Comparison of ENCODE assay signal across 22 cellular contexts in genomic region chr13:93416943-93417342, GRCh38.
"Had no signal": no experiment of that assay in that cellular context is flagged by ENCODE, and none has a peak within 500 bp of the region (broad histone marks: within the 10 kb centered on the region; RNA-seq: fewer than 3 reads in every experiment).

No MANE protein-coding gene starts in this region.

- H3K4me1 Mint-ChIP-seq: activated CD4-positive, alpha-beta T cell treated with anti-CD3 and anti-CD28 coated beads for 36 hours; activated T-helper 17 cell treated with anti-CD3 and anti-CD28 coated beads, Interleukin-2, amount 50 U/mL, for 72 hours; naive thymus-derived CD4-positive, alpha-beta T cell had no signal

- H3K9me3 Mint-ChIP-seq: activated T-cell treated with anti-CD3 and anti-CD28 coated beads, Interleukin-2, amount 50 U/mL, for 24 hours; activated T-helper 17 cell treated with anti-CD3 and anti-CD28 coated beads, Interleukin-2, amount 50 U/mL, for 72 hours; stimulated activated naive CD8-positive, alpha-beta T cell treated with anti-CD3 and anti-CD28 coated beads, Interleukin-15, Interleukin-2, amounts not matched to agents 100 ng/mL and 50 ng/mL, for 24 hours; WTC11 had no signal

- DNase-seq: activated CD4-positive, alpha-beta T cell treated with anti-CD3 and anti-CD28 coated beads for 36 hours; activated CD4-positive, alpha-beta T cell treated with anti-CD3 and anti-CD28 coated beads, Interleukin-2, amount 50 U/mL, for 4 hours; activated CD8-positive, alpha-beta memory T cell treated with anti-CD3 and anti-CD28 coated beads for 24 hours; activated CD8-positive, alpha-beta memory T cell treated with anti-CD3 and anti-CD28 coated beads, Interleukin-2, amount 50 U/mL, for 4 hours; activated T-cell treated with anti-CD3 and anti-CD28 coated beads, Interleukin-2, amount 50 U/mL, for 24 hours; effector memory CD4-positive, alpha-beta T cell; foreskin keratinocyte; lower lobe of right lung; naive thymus-derived CD4-positive, alpha-beta T cell; ovary; stimulated activated CD4-positive, alpha-beta T cell treated with anti-CD3 and anti-CD28 coated beads, Interleukin-1b, Interleukin-23, amount 100 ng/mL, for 48 hours; substantia nigra; T-helper 9 cell; thyroid gland; upper lobe of right lung had no signal

- H3K9me3 ChIP-seq: lower lobe of right lung, ovary, prostate gland, thyroid gland, upper lobe of right lung had no signal

- H3K27me3 Mint-ChIP-seq: activated CD4-positive, alpha-beta T cell treated with anti-CD3 and anti-CD28 coated beads for 36 hours; activated T-cell treated with anti-CD3 and anti-CD28 coated beads, Interleukin-2, amount 50 U/mL, for 24 hours; activated T-helper 17 cell treated with anti-CD3 and anti-CD28 coated beads, Interleukin-2, amount 50 U/mL, for 72 hours; stimulated activated naive CD8-positive, alpha-beta T cell treated with anti-CD3 and anti-CD28 coated beads, Interleukin-15, Interleukin-2, amounts not matched to agents 100 ng/mL and 50 ng/mL, for 24 hours had no signal

- ATAC-seq: activated CD4-positive, alpha-beta T cell treated with anti-CD3 and anti-CD28 coated beads for 36 hours; activated T-helper 17 cell treated with anti-CD3 and anti-CD28 coated beads, Interleukin-2, amount 50 U/mL, for 72 hours; foreskin keratinocyte; left lobe of liver; lower lobe of right lung; naive thymus-derived CD4-positive, alpha-beta T cell; upper lobe of right lung; WTC11 had no signal

- H3K4me1 ChIP-seq: foreskin keratinocyte, lower lobe of right lung, prostate gland, thyroid gland, upper lobe of right lung had no signal

- H3K36me3 Mint-ChIP-seq: activated naive CD8-positive, alpha-beta T cell; naive thymus-derived CD4-positive, alpha-beta T cell; WTC11 had no signal

- H3K4me3 ChIP-seq: cardiac muscle cell, lower lobe of right lung, ovary, prostate gland, thyroid gland, upper lobe of right lung had no signal

- H3K27me3 ChIP-seq: cardiac muscle cell, foreskin keratinocyte, thyroid gland, upper lobe of right lung had no signal

- H3K36me3 ChIP-seq: cardiac muscle cell, lower lobe of right lung, ovary, prostate gland, thyroid gland, upper lobe of right lung had no signal

- H3K27ac ChIP-seq: cardiac muscle cell, foreskin keratinocyte, lower lobe of right lung, ovary, prostate gland, thyroid gland, upper lobe of right lung had no signal

- H3K4me3 Mint-ChIP-seq: activated CD4-positive, alpha-beta T cell treated with anti-CD3 and anti-CD28 coated beads for 36 hours; activated naive CD8-positive, alpha-beta T cell; activated T-cell treated with anti-CD3 and anti-CD28 coated beads, Interleukin-2, amount 50 U/mL, for 24 hours; activated T-helper 17 cell treated with anti-CD3 and anti-CD28 coated beads, Interleukin-2, amount 50 U/mL, for 72 hours; naive thymus-derived CD4-positive, alpha-beta T cell; stimulated activated naive CD8-positive, alpha-beta T cell treated with anti-CD3 and anti-CD28 coated beads, Interleukin-15, Interleukin-2, amounts not matched to agents 100 ng/mL and 50 ng/mL, for 24 hours; WTC11 had no signal

- H3K27ac Mint-ChIP-seq: activated CD4-positive, alpha-beta T cell treated with anti-CD3 and anti-CD28 coated beads for 36 hours; activated naive CD8-positive, alpha-beta T cell; activated T-cell treated with anti-CD3 and anti-CD28 coated beads, Interleukin-2, amount 50 U/mL, for 24 hours; activated T-helper 17 cell treated with anti-CD3 and anti-CD28 coated beads, Interleukin-2, amount 50 U/mL, for 72 hours; naive thymus-derived CD4-positive, alpha-beta T cell; stimulated activated naive CD8-positive, alpha-beta T cell treated with anti-CD3 and anti-CD28 coated beads, Interleukin-15, Interleukin-2, amounts not matched to agents 100 ng/mL and 50 ng/mL, for 24 hours; WTC11 had no signal
